In the genomic region with DNA sequence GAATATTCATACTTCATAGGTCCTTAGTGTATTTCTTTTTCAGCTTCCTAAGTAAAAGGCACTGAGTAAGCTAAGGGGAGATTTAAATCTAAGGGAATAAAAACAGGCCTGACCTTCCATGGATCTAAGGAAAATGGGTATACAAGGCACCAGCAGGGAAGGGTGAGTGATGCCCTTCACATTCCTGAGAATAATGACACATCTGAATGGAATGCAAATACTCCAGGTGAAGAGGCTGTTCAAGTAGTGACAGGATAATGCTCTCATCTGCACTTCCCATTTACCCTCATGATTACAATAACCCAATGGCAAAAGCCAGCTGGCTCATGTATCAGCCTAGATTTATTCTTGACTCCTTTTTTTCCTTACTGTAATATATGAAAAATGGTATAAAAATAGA, we compare ENCODE assay signal across 16 cellular contexts.
DNase-seq lines count a peak whose midpoint lies in the region; ATAC-seq, FAIRE-seq and TF ChIP-seq lines count a peak whose summit lies in the region.
"Had no signal": no experiment of that assay in that cellular context is flagged by ENCODE, and none has a peak within 500 bp of the region (broad histone marks: within the 10 kb centered on the region; RNA-seq: fewer than 3 reads in every experiment).

No MANE protein-coding gene starts in this region.

- peak; percentile 74 for FAIRE-seq in HTR-8/SVneo (lab: Jason Lieb, UNC)

- no peak overlapping the region for H3K4me3 Mint-ChIP-seq in naive thymus-derived CD4-positive, alpha-beta T cell
- no peak overlapping the region for H3K4me3 Mint-ChIP-seq in glutamatergic neuron (ENCODE audit: unreplicated experiment)
- H3K4me3 Mint-ChIP-seq: B cell had no signal

- H3K27me3 ChIP-seq in naive thymus-derived CD4-positive, alpha-beta T cell (ENCODE audit: control insufficient read depth in 2 of 2, insufficient read depth in 2 of 2, low read length in 2 of 2), result no peaks in the 10 kb centered on the region
- no peaks in the 10 kb centered on the region for H3K27me3 ChIP-seq in osteoblast (ENCODE audit: insufficient read depth, low read length)
- H3K27me3 ChIP-seq: gastrocnemius medialis had no signal

- in situ Hi-C loops in ACHN (cut with HindIII; ENCODE audit: low pct_ligation_motif_present, low pct_unique_long_range_greater_than_20kb, low sequenced_read_pairs), result no loop called here

- H3K4me3 ChIP-seq in naive thymus-derived CD4-positive, alpha-beta T cell (ENCODE audit: low read length), result no peak overlapping the region
- H3K4me3 ChIP-seq in osteoblast (ENCODE audit: insufficient read depth, low read length), result no peak overlapping the region
- H3K4me3 ChIP-seq: gastrocnemius medialis, skin epidermis had no signal

- no peaks in the 10 kb centered on the region for H3K4me1 ChIP-seq in naive thymus-derived CD4-positive, alpha-beta T cell (ENCODE audit: control insufficient read depth in 2 of 2, insufficient read depth in 2 of 2, low read length in 2 of 2)
- peaks cover 8% of the 10 kb centered on the region for H3K4me1 ChIP-seq in osteoblast (ENCODE audit: insufficient read depth, low read length)

- CTCF ChIA-PET in naive thymus-derived CD4-positive, alpha-beta T cell (lab: Charles Lee), result no interaction called here

- H3K27ac Mint-ChIP-seq in naive thymus-derived CD4-positive, alpha-beta T cell, result no peak overlapping the region
- no peak overlapping the region for H3K27ac Mint-ChIP-seq in glutamatergic neuron (ENCODE audit: unreplicated experiment)
- H3K27ac Mint-ChIP-seq: B cell had no signal

- H2AFZ ChIP-seq in osteoblast (ENCODE audit: low read length), result no peak overlapping the region

- no peaks in the 10 kb centered on the region for H3K9me3 ChIP-seq in naive thymus-derived CD4-positive, alpha-beta T cell (ENCODE audit: control insufficient read depth in 2 of 3, low read length in 3 of 3)
- H3K9me3 ChIP-seq in osteoblast (ENCODE audit: low read depth, low read length), result no peaks in the 10 kb centered on the region
- H3K9me3 ChIP-seq: gastrocnemius medialis had no signal

- POLR2A ChIA-PET in naive thymus-derived CD4-positive, alpha-beta T cell (lab: Charles Lee), result no interaction called here

- no peaks in the 10 kb centered on the region for H3K4me1 Mint-ChIP-seq in naive thymus-derived CD4-positive, alpha-beta T cell
- H3K4me1 Mint-ChIP-seq in glutamatergic neuron (ENCODE audit: low read depth, unreplicated experiment), result no peaks in the 10 kb centered on the region
- H3K4me1 Mint-ChIP-seq: B cell had no signal

- H4K20me1 ChIP-seq in osteoblast (ENCODE audit: insufficient read depth, low read length), result no peaks in the 10 kb centered on the region

- TF ChIP-seq CTCF in glutamatergic neuron (IDR thresholded peaks at IDR 0.05; ENCODE audit: partially characterized antibody, unreplicated experiment), result no peak
- no peak for TF ChIP-seq CTCF in osteoblast (IDR thresholded peaks at IDR 0.05; ENCODE audit: extremely low read depth, low read depth, low read length)

- no peak for ATAC-seq in naive thymus-derived CD4-positive, alpha-beta T cell
- ATAC-seq in HG02759 (IDR thresholded peaks at IDR 0.05; ENCODE audit: unreplicated experiment), result no peak
- ATAC-seq: gastrocnemius medialis had no signal

- peaks cover 0 to 1% (median 0%) of the 10 kb centered on the region in 11 donors for H3K9me3 Mint-ChIP-seq in naive thymus-derived CD4-positive, alpha-beta T cell
- H3K9me3 Mint-ChIP-seq in glutamatergic neuron (ENCODE audit: unreplicated experiment), result no peaks in the 10 kb centered on the region

- H3K27ac ChIP-seq in naive thymus-derived CD4-positive, alpha-beta T cell (ENCODE audit: low read depth, low read length), result no peak overlapping the region
- no peak overlapping the region for H3K27ac ChIP-seq in osteoblast (ENCODE audit: low read depth, low read length)

- intact Hi-C loops in naive thymus-derived CD4-positive, alpha-beta T cell (cut with micrococcal nuclease), result no loop called here

- H3K79me2 ChIP-seq in osteoblast (ENCODE audit: insufficient read depth, low read length), result no peaks in the 10 kb centered on the region

- no peak overlapping the region for H3K4me2 ChIP-seq in osteoblast (ENCODE audit: insufficient read depth, low read length)

- H3K36me3 ChIP-seq in naive thymus-derived CD4-positive, alpha-beta T cell (ENCODE audit: control insufficient read depth in 2 of 3, insufficient read depth in 3 of 3, low read length in 3 of 3), result no peaks in the 10 kb centered on the region
- H3K36me3 ChIP-seq in osteoblast (ENCODE audit: insufficient read depth, low read length), result no peaks in the 10 kb centered on the region
- H3K36me3 ChIP-seq: gastrocnemius medialis had no signal

- peaks cover 0 to 4% (median 0%) of the 10 kb centered on the region in 5 donors for H3K27me3 Mint-ChIP-seq in naive thymus-derived CD4-positive, alpha-beta T cell
- H3K27me3 Mint-ChIP-seq in glutamatergic neuron (ENCODE audit: unreplicated experiment), result peaks cover 2% of the 10 kb centered on the region

- no peaks in the 10 kb centered on the region for H3K36me3 Mint-ChIP-seq in naive thymus-derived CD4-positive, alpha-beta T cell
- no peaks in the 10 kb centered on the region for H3K36me3 Mint-ChIP-seq in glutamatergic neuron (ENCODE audit: unreplicated experiment)

- DNase-seq in ACHN, result peak; percentile 90
- DNase-seq in HTR-8/SVneo (ENCODE audit: insufficient read length, low spot score), result peak; percentile 6
- peak; percentile 69 for DNase-seq in RPMI7951 (ENCODE audit: low read depth)
- peak; percentile 79 for DNase-seq in iPS DF 4.7 (ENCODE audit: extremely low read depth, low spot score)
- no peak for DNase-seq in naive thymus-derived CD4-positive, alpha-beta T cell
- no peak for DNase-seq in glutamatergic neuron
- DNase-seq in osteoblast (ENCODE audit: insufficient read length, low spot score, missing footprints), result no peak
- DNase-seq: activated CD4-positive, CD25-positive, alpha-beta regulatory T cell; activated naive CD4-positive, alpha-beta T cell treated with Interleukin-2 at 50 U/mL for 16 hours; gastrocnemius medialis; GOT3; NCI-H1092 treated with DMSO at 0.1 percent for 48 hours; SIG-M5 had no signal

Comparison
In these comparisons a context has a peak if more than half of its experiments do, and no peak if none do; other contexts are left out.
1. DNase-seq: peak in ACHN (single experiment), HTR-8/SVneo (single experiment), RPMI7951 (single experiment) and iPS DF 4.7 (single experiment); none in naive thymus-derived CD4-positive, alpha-beta T cell (0 of 9), glutamatergic neuron (single experiment) and osteoblast (single experiment).